8 cellular contexts compared by ENCODE assay signal in genomic region chr10:13160934-13161266, GRCh38. TPM values are rescaled to one million over a fixed set of nuclear protein-coding genes. Genes with fewer than 3 reads are reported as not detected.
A peak's percentile ranks its signal among the peaks of the same experiment; 100 is the strongest.
DNase-seq lines count a peak whose midpoint lies in the region; ATAC-seq, FAIRE-seq and TF ChIP-seq lines count a peak whose summit lies in the region.

No MANE protein-coding gene starts in this region.

- no peaks in the 10 kb centered on the region for H3K27me3 Mint-ChIP-seq in CD4-positive, CD25-positive, alpha-beta regulatory T cell
- H3K27me3 Mint-ChIP-seq in activated CD8-positive, alpha-beta T cell treated with anti-CD3 and anti-CD28 coated beads for 36 hours, result no peaks in the 10 kb centered on the region

- POLR2A ChIA-PET in activated CD8-positive, alpha-beta T cell treated with anti-CD3 and anti-CD28 coated beads for 36 hours (lab: Charles Lee), result interaction anchor here (1.0 to 2.9 kb wide), 4 partner anchors 28 to 189 kb away, joined by 3 to 16 read pairs (median 7); partner anchors contain the start of gene PHYH

- no peak for DNase-seq in CD4-positive, CD25-positive, alpha-beta regulatory T cell
- DNase-seq in activated CD8-positive, alpha-beta T cell treated with anti-CD3 and anti-CD28 coated beads for 36 hours, result no peak
- DNase-seq in mucosa of descending colon, result no peak
- no peak for DNase-seq in NCI-H345 (lab: John Stamatoyannopoulos, UW)
- no peak for DNase-seq in iPS-NIHi11 (ENCODE audit: low spot score)
- no peak for DNase-seq in hippocampal formation (lab: John Stamatoyannopoulos, UW)
- no peak for DNase-seq in GM12891 (ENCODE audit: insufficient read length, low spot score)

- H3K9me3 Mint-ChIP-seq in CD4-positive, CD25-positive, alpha-beta regulatory T cell, result no peaks in the 10 kb centered on the region
- no peaks in the 10 kb centered on the region for H3K9me3 Mint-ChIP-seq in activated CD8-positive, alpha-beta T cell treated with anti-CD3 and anti-CD28 coated beads for 36 hours

- intact Hi-C loops in activated CD8-positive, alpha-beta T cell treated with anti-CD3 and anti-CD28 coated beads for 36 hours (cut with micrococcal nuclease), result loop anchor here (1.0 kb wide), 1 partner anchor 141 kb away; no protein-coding TSS in a partner anchor
- intact Hi-C loops in mucosa of descending colon (cut with DNase I, micrococcal nuclease), result loop anchor here in 1 of 2 donors (1.0 kb wide), 1 partner anchor 45 kb away; no protein-coding TSS in a partner anchor

- H3K4me3 Mint-ChIP-seq in CD4-positive, CD25-positive, alpha-beta regulatory T cell, result peak overlapping the region; percentile 90 to 98 (median 92)
- peak overlapping the region; percentile 96 for H3K4me3 Mint-ChIP-seq in activated CD8-positive, alpha-beta T cell treated with anti-CD3 and anti-CD28 coated beads for 36 hours

- no peak for ATAC-seq in CD4-positive, CD25-positive, alpha-beta regulatory T cell (ENCODE audit: low read depth in 2 of 2)
- ATAC-seq in HG02571 (IDR thresholded peaks at IDR 0.05; ENCODE audit: unreplicated experiment) (peak; percentile 25), mucosa of descending colon (no peak)
- ATAC-seq in activated CD8-positive, alpha-beta T cell treated with anti-CD3 and anti-CD28 coated beads for 36 hours, result peak; percentile 43

- CTCF ChIA-PET in activated CD8-positive, alpha-beta T cell treated with anti-CD3 and anti-CD28 coated beads for 36 hours (lab: Charles Lee), result interaction anchor here (0.7 to 3.5 kb wide), 11 partner anchors 19 to 280 kb away, joined by 3 to 30 read pairs (median 4); partner anchors contain the start of gene OPTN

- no peak for FAIRE-seq in GM12891 (lab: Jason Lieb, UNC)

- no peak overlapping the region for H3K27ac ChIP-seq in CD4-positive, CD25-positive, alpha-beta regulatory T cell (ENCODE audit: insufficient read depth, low read length, poor library complexity, severe bottlenecking)

- H3K27me3 ChIP-seq in CD4-positive, CD25-positive, alpha-beta regulatory T cell (ENCODE audit: control insufficient read depth, insufficient read depth, low read length), result no peaks in the 10 kb centered on the region

- peak overlapping the region; percentile 84 for H3K4me3 ChIP-seq in CD4-positive, CD25-positive, alpha-beta regulatory T cell (ENCODE audit: low read depth, low read length)
- peak overlapping the region; percentile 17 for H3K4me3 ChIP-seq in mucosa of descending colon

- no peak for TF ChIP-seq CTCF in activated CD8-positive, alpha-beta T cell treated with anti-CD3 and anti-CD28 coated beads for 36 hours (IDR thresholded peaks at IDR 0.05)
- no peak for TF ChIP-seq CTCF in mucosa of descending colon (IDR thresholded peaks at IDR 0.05)

- no peaks in the 10 kb centered on the region for H3K36me3 Mint-ChIP-seq in CD4-positive, CD25-positive, alpha-beta regulatory T cell
- peaks cover 31% of the 10 kb centered on the region for H3K36me3 Mint-ChIP-seq in activated CD8-positive, alpha-beta T cell treated with anti-CD3 and anti-CD28 coated beads for 36 hours (ENCODE audit: low read depth)

- no peaks in the 10 kb centered on the region for H3K36me3 ChIP-seq in CD4-positive, CD25-positive, alpha-beta regulatory T cell (ENCODE audit: control insufficient read depth, insufficient read depth, low read length)
- peaks cover 4% of the 10 kb centered on the region for H3K36me3 ChIP-seq in mucosa of descending colon (ENCODE audit: low read depth)

- H3K4me1 ChIP-seq in CD4-positive, CD25-positive, alpha-beta regulatory T cell (ENCODE audit: control insufficient read depth, insufficient read depth, low read length, poor library complexity, severe bottlenecking), result peaks cover 16% of the 10 kb centered on the region
- peaks cover 17% of the 10 kb centered on the region for H3K4me1 ChIP-seq in mucosa of descending colon (ENCODE audit: low read depth)

- peaks cover 11 to 40% (median 18%) of the 10 kb centered on the region in 4 donors for H3K4me1 Mint-ChIP-seq in CD4-positive, CD25-positive, alpha-beta regulatory T cell
- H3K4me1 Mint-ChIP-seq in activated CD8-positive, alpha-beta T cell treated with anti-CD3 and anti-CD28 coated beads for 36 hours (ENCODE audit: low read depth), result peaks cover 25% of the 10 kb centered on the region

- H3K9me3 ChIP-seq in CD4-positive, CD25-positive, alpha-beta regulatory T cell (ENCODE audit: control insufficient read depth in 2 of 2, low read length in 2 of 2), result no peaks in the 10 kb centered on the region
- H3K9me3 ChIP-seq in mucosa of descending colon, result no peaks in the 10 kb centered on the region

- no peak for TF ChIP-seq POLR2A in GM12891 (IDR thresholded peaks at IDR 0.05; ENCODE audit: low read depth, low read length)

- peak overlapping the region; percentile 85 to 90 (median 86) for H3K27ac Mint-ChIP-seq in CD4-positive, CD25-positive, alpha-beta regulatory T cell
- H3K27ac Mint-ChIP-seq in activated CD8-positive, alpha-beta T cell treated with anti-CD3 and anti-CD28 coated beads for 36 hours, result peak overlapping the region; percentile 78

TF ChIP-seq in GM12891, 5 proteins besides CTCF, POLR2A, EP300 and RAD21:
- TF ChIP-seq POLR2AphosphoS5 (IDR thresholded peaks at IDR 0.05; ENCODE audit: low read depth, low read length), result no peak
- TF ChIP-seq SPI1 (IDR thresholded peaks at IDR 0.05; ENCODE audit: low read depth, low read length), result no peak
- no peak for TF ChIP-seq POU2F2 (IDR thresholded peaks at IDR 0.05; ENCODE audit: low read depth, low read length)
TF ChIP-seq in GM12891: peak in this region for 0.

RNA-seq across cellular contexts. Expression of gene MCM10, which starts 0.5 kb away (rescaled TPM):
- 2.1 TPM for total RNA-seq in CD4-positive, CD25-positive, alpha-beta regulatory T cell
- 1 to 10 TPM in 1 of 4 donors, under 1 TPM in 3; 0.19 to 1.4 (median 0.43) TPM for polyA plus RNA-seq in CD4-positive, CD25-positive, alpha-beta regulatory T cell
- total RNA-seq in activated CD8-positive, alpha-beta T cell treated with anti-CD3 and anti-CD28 coated beads for 36 hours, result 10 to 100 TPM; 65.4 to 69.0 TPM
- 1 to 10 TPM; 1.6 to 8.6 (median 2.2) TPM for total RNA-seq in mucosa of descending colon
- polyA plus RNA-seq in GM12891 (2012; ENCODE audit: low read depth, missing spikeins), result 8.0 TPM

Comparison
In these comparisons a context has a peak if more than half of its experiments do, and no peak if none do; other contexts are left out.
1. ATAC-seq: peak in HG02571 (single experiment) and activated CD8-positive, alpha-beta T cell treated with anti-CD3 and anti-CD28 coated beads for 36 hours (single experiment); none in CD4-positive, CD25-positive, alpha-beta regulatory T cell (0 of 2) and mucosa of descending colon (single experiment).
2. RNA of gene MCM10, which starts 0.5 kb away (total RNA-seq): 65.4 to 69.0 TPM in activated CD8-positive, alpha-beta T cell treated with anti-CD3 and anti-CD28 coated beads for 36 hours; 1.6 to 8.6 TPM in mucosa of descending colon and 2.1 TPM in CD4-positive, CD25-positive, alpha-beta regulatory T cell (single experiment); every median in the first group is over 4 times any median in the second.